In genomic region chr18:12765127-12765526, GRCh38 we compare ENCODE assay signal across 20 cellular contexts.
DNase-seq lines count a peak whose midpoint lies in the region; ATAC-seq and TF ChIP-seq lines count a peak whose summit lies in the region.
"Had no signal": no experiment of that assay in that cellular context is flagged by ENCODE, and none has a peak within 500 bp of the region (broad histone marks: within the 10 kb centered on the region; RNA-seq: fewer than 3 reads in every experiment).

No MANE protein-coding gene starts in this region.

- ATAC-seq in activated CD8-positive, alpha-beta T cell treated with anti-CD3 and anti-CD28 coated beads for 36 hours, result peak; percentile 53
- ATAC-seq in stimulated activated effector memory CD8-positive, alpha-beta T cell treated with anti-CD3 and anti-CD28 coated beads, Interleukin-12 subunit alpha, Interleukin-12 subunit beta, amount 100 ng/mL, for 72 hours, result peak; percentile 21
- ATAC-seq: heart right ventricle had no signal

- POLR2A ChIA-PET in activated CD8-positive, alpha-beta T cell treated with anti-CD3 and anti-CD28 coated beads for 36 hours (lab: Charles Lee), result no interaction called here

- TF ChIP-seq CTCF in activated CD8-positive, alpha-beta T cell treated with anti-CD3 and anti-CD28 coated beads for 36 hours (IDR thresholded peaks at IDR 0.05), result no peak

- CTCF ChIA-PET in activated CD8-positive, alpha-beta T cell treated with anti-CD3 and anti-CD28 coated beads for 36 hours (lab: Charles Lee), result no interaction called here

- no peaks in the 10 kb centered on the region for H3K36me3 Mint-ChIP-seq in activated CD8-positive, alpha-beta T cell treated with anti-CD3 and anti-CD28 coated beads for 36 hours (ENCODE audit: low read depth)
- H3K36me3 Mint-ChIP-seq in stimulated activated effector memory CD8-positive, alpha-beta T cell treated with anti-CD3 and anti-CD28 coated beads, Interleukin-12 subunit alpha, Interleukin-12 subunit beta, amount 100 ng/mL, for 72 hours, result no peaks in the 10 kb centered on the region
- H3K36me3 Mint-ChIP-seq: CD4-positive, CD25-positive, alpha-beta regulatory T cell had no signal

- no peaks in the 10 kb centered on the region for H3K9me3 Mint-ChIP-seq in activated CD8-positive, alpha-beta T cell treated with anti-CD3 and anti-CD28 coated beads for 36 hours
- no peaks in the 10 kb centered on the region for H3K9me3 Mint-ChIP-seq in stimulated activated effector memory CD8-positive, alpha-beta T cell treated with anti-CD3 and anti-CD28 coated beads, Interleukin-12 subunit alpha, Interleukin-12 subunit beta, amount 100 ng/mL, for 72 hours
- H3K9me3 Mint-ChIP-seq: activated B cell treated with CpG ODN at 0.5 μM for 24 hours; CD4-positive, CD25-positive, alpha-beta regulatory T cell; HFFc6; T-helper 1 cell treated with Interleukin-12 subunit alpha and Interleukin-12 subunit beta and Interleukin-4 antibody, amounts not matched to agents 30 μg/mL and 1 μg/mL, for 36 hours had no signal

- intact Hi-C loops in activated CD8-positive, alpha-beta T cell treated with anti-CD3 and anti-CD28 coated beads for 36 hours (cut with micrococcal nuclease), result no loop called here

- no peaks in the 10 kb centered on the region for H3K4me1 Mint-ChIP-seq in activated CD8-positive, alpha-beta T cell treated with anti-CD3 and anti-CD28 coated beads for 36 hours (ENCODE audit: low read depth)
- H3K4me1 Mint-ChIP-seq in stimulated activated effector memory CD8-positive, alpha-beta T cell treated with anti-CD3 and anti-CD28 coated beads, Interleukin-12 subunit alpha, Interleukin-12 subunit beta, amount 100 ng/mL, for 72 hours, result no peaks in the 10 kb centered on the region
- H3K4me1 Mint-ChIP-seq: activated B cell treated with CpG ODN at 0.5 μM for 24 hours had no signal

- DNase-seq in NCI-H1417 (lab: John Stamatoyannopoulos, UW) (peak in 2 of 3 experiments; percentile 30 to 55), NCI-H1417 treated with DMSO at 0.1 percent for 48 hours (lab: John Stamatoyannopoulos, UW) (no peak), NCI-H2029 treated with DMSO at 0.1 percent for 48 hours (lab: John Stamatoyannopoulos, UW) (peak; percentile 10), HT-29 (ENCODE audit: low spot score) (no peak), AML-193 (lab: John Stamatoyannopoulos, UW) (no peak), DMS 273 (lab: John Stamatoyannopoulos, UW; ENCODE audit: unreplicated experiment) (no peak)
- no peak for DNase-seq in activated CD8-positive, alpha-beta T cell treated with anti-CD3 and anti-CD28 coated beads for 36 hours
- no peak for DNase-seq in stimulated activated effector memory CD8-positive, alpha-beta T cell treated with anti-CD3 and anti-CD28 coated beads, Interleukin-12 subunit alpha, Interleukin-12 subunit beta, amount 100 ng/mL, for 72 hours (ENCODE audit: low spot score in 2 of 2)
- DNase-seq: activated B cell treated with CpG ODN at 0.5 μM for 24 hours; activated effector memory CD4-positive, alpha-beta T cell treated with Interleukin-2 at 50 U/mL for 16 hours; effector CD8-positive, alpha-beta T cell; heart right ventricle; HFFc6; mesenchymal stem cell; NCI-H187 treated with DMSO at 0.1 percent for 48 hours; nephron progenitor cell; Right ventricle myocardium superior; thyroid gland had no signal

- no peak overlapping the region for H3K27ac Mint-ChIP-seq in activated CD8-positive, alpha-beta T cell treated with anti-CD3 and anti-CD28 coated beads for 36 hours
- no peak overlapping the region for H3K27ac Mint-ChIP-seq in stimulated activated effector memory CD8-positive, alpha-beta T cell treated with anti-CD3 and anti-CD28 coated beads, Interleukin-12 subunit alpha, Interleukin-12 subunit beta, amount 100 ng/mL, for 72 hours
- H3K27ac Mint-ChIP-seq: activated B cell treated with CpG ODN at 0.5 μM for 24 hours; CD4-positive, CD25-positive, alpha-beta regulatory T cell; HFFc6; nephron progenitor cell; T-helper 1 cell treated with Interleukin-12 subunit alpha and Interleukin-12 subunit beta and Interleukin-4 antibody, amounts not matched to agents 30 μg/mL and 1 μg/mL, for 36 hours had no signal

- H3K27me3 Mint-ChIP-seq in activated CD8-positive, alpha-beta T cell treated with anti-CD3 and anti-CD28 coated beads for 36 hours, result no peaks in the 10 kb centered on the region

- no peak overlapping the region for H3K4me3 Mint-ChIP-seq in activated CD8-positive, alpha-beta T cell treated with anti-CD3 and anti-CD28 coated beads for 36 hours
- H3K4me3 Mint-ChIP-seq in stimulated activated effector memory CD8-positive, alpha-beta T cell treated with anti-CD3 and anti-CD28 coated beads, Interleukin-12 subunit alpha, Interleukin-12 subunit beta, amount 100 ng/mL, for 72 hours, result no peak overlapping the region
- H3K4me3 Mint-ChIP-seq: activated B cell treated with CpG ODN at 0.5 μM for 24 hours; HFFc6; nephron progenitor cell; T-helper 1 cell treated with Interleukin-12 subunit alpha and Interleukin-12 subunit beta and Interleukin-4 antibody, amounts not matched to agents 30 μg/mL and 1 μg/mL, for 36 hours had no signal

Comparison
In these comparisons a context has a peak if more than half of its experiments do, and no peak if none do; other contexts are left out.
1. DNase-seq: peak in NCI-H1417 (2 of 3) and NCI-H2029 treated with DMSO at 0.1 percent for 48 hours (single experiment); none in NCI-H1417 treated with DMSO at 0.1 percent for 48 hours (single experiment), activated CD8-positive, alpha-beta T cell treated with anti-CD3 and anti-CD28 coated beads for 36 hours (single experiment), stimulated activated effector memory CD8-positive, alpha-beta T cell treated with anti-CD3 and anti-CD28 coated beads, Interleukin-12 subunit alpha, Interleukin-12 subunit beta, amount 100 ng/mL, for 72 hours (0 of 2), HT-29 (single experiment), AML-193 (0 of 2) and DMS 273 (single experiment).